ENCODE assay signal across 10 cellular contexts in the genomic region with DNA sequence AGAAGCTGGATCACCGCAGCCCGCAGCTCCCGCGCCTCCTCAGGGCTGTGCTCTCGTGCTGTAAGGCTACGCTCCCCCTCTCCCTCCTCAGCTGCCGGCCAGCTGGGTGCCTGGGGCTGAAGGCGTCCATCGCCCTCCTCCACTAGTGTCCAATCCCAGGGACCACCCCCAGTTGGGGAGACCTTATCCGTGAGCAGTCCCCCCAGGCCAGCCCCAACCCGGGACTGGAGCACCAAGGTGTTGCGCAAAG. TPM values are rescaled to one million over a fixed set of nuclear protein-coding genes. Genes with fewer than 3 reads are reported as not detected.
DNase-seq lines count a peak whose midpoint lies in the region; ATAC-seq, FAIRE-seq and TF ChIP-seq lines count a peak whose summit lies in the region.
"Had no signal": no experiment of that assay in that cellular context is flagged by ENCODE, and none has a peak within 500 bp of the region (broad histone marks: within the 10 kb centered on the region; RNA-seq: fewer than 3 reads in every experiment).

No MANE protein-coding gene starts in this region.

- TF ChIP-seq CTCF in endothelial cell of umbilical vein (IDR thresholded peaks at IDR 0.05; ENCODE audit: extremely low read depth in 1 of 2, insufficient read depth in 1 of 2, low read depth in 1 of 2, low read length in 2 of 2) (no peak), osteocyte (IDR thresholded peaks at IDR 0.05) (no peak)

- DNase-seq in CD4-positive, CD25-positive, alpha-beta regulatory T cell, result no peak
- no peak for DNase-seq in NT2/D1 (ENCODE audit: low read depth, low spot score)
- no peak for DNase-seq in endothelial cell of umbilical vein (ENCODE audit: low read depth, low spot score)
- DNase-seq in osteocyte (ENCODE audit: extremely low spot score, unreplicated experiment), result no peak
- no peak for DNase-seq in NCI-H82 (lab: John Stamatoyannopoulos, UW)
- DNase-seq in HCEC 1CT, result no peak
- DNase-seq in HT-29 (ENCODE audit: low spot score), result no peak

- H3K4me3 ChIP-seq in CD4-positive, CD25-positive, alpha-beta regulatory T cell (ENCODE audit: low read depth, low read length), result no peak overlapping the region
- H3K4me3 ChIP-seq in NT2/D1 (ENCODE audit: insufficient read length, low read depth) (peak overlapping the region; percentile 93), endothelial cell of umbilical vein (replicated peaks in 1 of 3; ENCODE audit: insufficient read depth in 1 of 3, low read depth in 1 of 3, low read length in 3 of 3) (peak overlapping the region in 2 of 3 experiments; percentile 49 to 55)

- no peak overlapping the region for H2AFZ ChIP-seq in endothelial cell of umbilical vein (ENCODE audit: low read depth, low read length)

- H3K4me1 ChIP-seq in CD4-positive, CD25-positive, alpha-beta regulatory T cell (ENCODE audit: control insufficient read depth, insufficient read depth, low read length, poor library complexity, severe bottlenecking), result peaks cover 26% of the 10 kb centered on the region
- H3K4me1 ChIP-seq in NT2/D1 (ENCODE audit: insufficient read depth, insufficient read length) (peaks cover 13% of the 10 kb centered on the region), endothelial cell of umbilical vein (ENCODE audit: control insufficient read depth, extremely low read depth, insufficient read depth, low read length) (peaks cover 5% of the 10 kb centered on the region)

- no peaks in the 10 kb centered on the region for H3K9me3 Mint-ChIP-seq in CD4-positive, CD25-positive, alpha-beta regulatory T cell
- H3K9me3 Mint-ChIP-seq in osteocyte (ENCODE audit: unreplicated experiment), result no peaks in the 10 kb centered on the region

- H3K27ac Mint-ChIP-seq in CD4-positive, CD25-positive, alpha-beta regulatory T cell, result no peak overlapping the region
- H3K27ac Mint-ChIP-seq in osteocyte (ENCODE audit: unreplicated experiment), result no peak overlapping the region

- H3K4me2 ChIP-seq in endothelial cell of umbilical vein (ENCODE audit: insufficient read depth, low read length), result peak overlapping the region; percentile 66

- peaks cover 0 to 35% (median 8%) of the 10 kb centered on the region in 4 donors for H3K4me1 Mint-ChIP-seq in CD4-positive, CD25-positive, alpha-beta regulatory T cell
- H3K4me1 Mint-ChIP-seq in osteocyte (ENCODE audit: unreplicated experiment), result peaks cover 11% of the 10 kb centered on the region

- H3K36me3 Mint-ChIP-seq in CD4-positive, CD25-positive, alpha-beta regulatory T cell, result peaks cover 4% of the 10 kb centered on the region
- H3K36me3 Mint-ChIP-seq in osteocyte (ENCODE audit: unreplicated experiment), result peaks cover 9% of the 10 kb centered on the region

- H3K79me2 ChIP-seq in endothelial cell of umbilical vein (ENCODE audit: control insufficient read depth, insufficient read depth, low read length), result peaks cover 24% of the 10 kb centered on the region

- H3K4me3 Mint-ChIP-seq in CD4-positive, CD25-positive, alpha-beta regulatory T cell, result peak overlapping the region in 3 of 4 donors; percentile 78 to 91 (median 86)
- peak overlapping the region; percentile 87 for H3K4me3 Mint-ChIP-seq in osteocyte (ENCODE audit: unreplicated experiment)

- no peak for TF ChIP-seq POLR2A in endothelial cell of umbilical vein (IDR thresholded peaks at IDR 0.05; ENCODE audit: low read depth, low read length)

- no peaks in the 10 kb centered on the region for H3K27me3 ChIP-seq in CD4-positive, CD25-positive, alpha-beta regulatory T cell (ENCODE audit: control insufficient read depth, insufficient read depth, low read length)
- H3K27me3 ChIP-seq in NT2/D1 (ENCODE audit: insufficient read depth, insufficient read length) (peaks cover 27% of the 10 kb centered on the region), endothelial cell of umbilical vein (ENCODE audit: control insufficient read depth in 2 of 2, insufficient read depth in 2 of 2, low read length in 2 of 2) (peaks cover 0 to 2% of the 10 kb centered on the region in 2 experiments)
- H3K27me3 ChIP-seq: adrenal gland had no signal

- H4K20me1 ChIP-seq in endothelial cell of umbilical vein (replicated peaks; ENCODE audit: control insufficient read depth, extremely low read depth, insufficient read depth, low read length), result no peaks in the 10 kb centered on the region

- dilution Hi-C loops in endothelial cell of umbilical vein (cut with MboI; ENCODE audit: extremely low pct_ligation_motif_present, low sequenced_read_pairs), result no loop called here

- no peaks in the 10 kb centered on the region for H3K9me1 ChIP-seq in endothelial cell of umbilical vein (replicated peaks; ENCODE audit: control insufficient read depth, extremely low read depth, insufficient read depth, low read length)

- H3K9me3 ChIP-seq in CD4-positive, CD25-positive, alpha-beta regulatory T cell (ENCODE audit: control insufficient read depth in 2 of 2, low read length in 2 of 2), result no peaks in the 10 kb centered on the region
- H3K9me3 ChIP-seq in NT2/D1 (ENCODE audit: insufficient read depth, low read length) (peaks cover 18% of the 10 kb centered on the region; the same call in 1 of the 2 replicates), endothelial cell of umbilical vein (replicated peaks; ENCODE audit: control insufficient read depth, insufficient read depth, low read length) (no peaks in the 10 kb centered on the region)
- H3K9me3 ChIP-seq: adrenal gland had no signal

- H3K9ac ChIP-seq in NT2/D1 (ENCODE audit: insufficient read length, low read depth) (peak overlapping the region; percentile 95), endothelial cell of umbilical vein (replicated peaks; ENCODE audit: extremely low read depth, insufficient read depth, low read length) (peak overlapping the region; percentile 21)

- no peak for FAIRE-seq in endothelial cell of umbilical vein (lab: Jason Lieb, UNC)

- POLR2A ChIA-PET in endothelial cell of umbilical vein (lab: Charles Lee), result interaction anchor here (0.8 to 1.2 kb wide), 2 partner anchors 67 to 80 kb away, joined by 4 to 5 read pairs; a partner anchor contains a TSS

- peaks cover 11% of the 10 kb centered on the region for H3K36me3 ChIP-seq in CD4-positive, CD25-positive, alpha-beta regulatory T cell (ENCODE audit: control insufficient read depth, insufficient read depth, low read length)
- H3K36me3 ChIP-seq in NT2/D1 (ENCODE audit: insufficient read depth, insufficient read length, low read length) (peaks cover 43% of the 10 kb centered on the region), endothelial cell of umbilical vein (ENCODE audit: control insufficient read depth in 2 of 2, extremely low read depth in 1 of 2, insufficient read depth in 2 of 2, low read length in 2 of 2) (peaks cover 12 to 14% of the 10 kb centered on the region in 2 experiments)

- no peak overlapping the region for H3K27ac ChIP-seq in CD4-positive, CD25-positive, alpha-beta regulatory T cell (ENCODE audit: insufficient read depth, low read length, poor library complexity, severe bottlenecking)
- H3K27ac ChIP-seq in endothelial cell of umbilical vein (ENCODE audit: insufficient read depth, low read depth, low read length), result no peak overlapping the region

- H3K27me3 Mint-ChIP-seq in CD4-positive, CD25-positive, alpha-beta regulatory T cell, result peaks cover 6% of the 10 kb centered on the region
- peaks cover 8% of the 10 kb centered on the region for H3K27me3 Mint-ChIP-seq in osteocyte (ENCODE audit: unreplicated experiment)

- intact Hi-C loops in endothelial cell of umbilical vein (cut with micrococcal nuclease), result no loop called here

- ATAC-seq in CD4-positive, CD25-positive, alpha-beta regulatory T cell (ENCODE audit: low read depth in 2 of 2), result no peak
- no peak for ATAC-seq in GM18517 (IDR thresholded peaks at IDR 0.05; ENCODE audit: unreplicated experiment)

- no TSS peak for BruUV-seq in endothelial cell of umbilical vein (replicated peaks; lab: Mats Ljungman, UMichigan)

- CTCF ChIA-PET in endothelial cell of umbilical vein (lab: Charles Lee), result interaction anchor here (0.6 to 4.1 kb wide), 52 partner anchors 9 to 353 kb away, joined by 3 to 109 read pairs (median 7); a partner anchor contains a TSS

RNA-seq across cellular contexts. Expression of a gene that starts 1.2 kb away (rescaled TPM):
- 16.8 TPM for total RNA-seq in CD4-positive, CD25-positive, alpha-beta regulatory T cell
- 10 to 100 TPM in 1 of 4 donors, 1 to 10 TPM in 3; 7.6 to 10.8 (median 9.5) TPM for polyA plus RNA-seq in CD4-positive, CD25-positive, alpha-beta regulatory T cell
- total RNA-seq in endothelial cell of umbilical vein (15.3 and 15.5 TPM in 2 replicates), osteocyte (19.0 and 21.0 TPM in 2 replicates)
- polyA plus RNA-seq in endothelial cell of umbilical vein, result 9.2 and 13.0 TPM in 2 replicates
- 5.2 and 7.3 TPM in 2 replicates for polyA plus RNA-seq in endothelial cell of umbilical vein (2011; cell fraction: cytosol; rRNA removed)
- polyA plus RNA-seq in endothelial cell of umbilical vein (2011; cell fraction: nucleus; rRNA removed), result 7.8 and 8.5 TPM in 2 replicates
- polyA plus RNA-seq in endothelial cell of umbilical vein (2012), result 7.0 and 9.4 TPM in 2 replicates
- 10.6 and 11.9 TPM in 2 replicates for polyA minus RNA-seq in endothelial cell of umbilical vein
- polyA minus RNA-seq in endothelial cell of umbilical vein (2011; cell fraction: cytosol; rRNA and poly(A)+ RNA removed), result 22.0 TPM
- 7.5 and 7.9 TPM in 2 replicates for polyA minus RNA-seq in endothelial cell of umbilical vein (2011; cell fraction: nucleus; rRNA and poly(A)+ RNA removed)
- total RNA-seq in HT-29 (2014; rRNA removed; shearing (Covaris generic)), result 18.2 and 20.2 TPM in 2 replicates

RNA-seq across cellular contexts. Expression of a gene that starts 7.3 kb away (rescaled TPM):
- not detected for total RNA-seq in CD4-positive, CD25-positive, alpha-beta regulatory T cell
- polyA plus RNA-seq in CD4-positive, CD25-positive, alpha-beta regulatory T cell, result not detected
- total RNA-seq in endothelial cell of umbilical vein (not detected in 2 replicates), osteocyte (not detected in 2 replicates)
- not detected in 2 replicates for polyA plus RNA-seq in endothelial cell of umbilical vein
- polyA plus RNA-seq in endothelial cell of umbilical vein (2011; cell fraction: cytosol; rRNA removed), result not detected in 2 replicates
- polyA plus RNA-seq in endothelial cell of umbilical vein (2011; cell fraction: nucleus; rRNA removed), result not detected in 2 replicates
- not detected in 2 replicates for polyA plus RNA-seq in endothelial cell of umbilical vein (2012)
- polyA minus RNA-seq in endothelial cell of umbilical vein, result not detected in 2 replicates
- not detected for polyA minus RNA-seq in endothelial cell of umbilical vein (2011; cell fraction: cytosol; rRNA and poly(A)+ RNA removed)
- polyA minus RNA-seq in endothelial cell of umbilical vein (2011; cell fraction: nucleus; rRNA and poly(A)+ RNA removed), result not detected in 2 replicates
- 42.2 and 42.8 TPM in 2 replicates for total RNA-seq in HT-29 (2014; rRNA removed; shearing (Covaris generic))
- total RNA-seq: adrenal gland, M059J had no signal

RNA-seq across cellular contexts. Expression of a gene that starts 54.2 kb away (rescaled TPM):
- 0.44 TPM for total RNA-seq in CD4-positive, CD25-positive, alpha-beta regulatory T cell
- 1 to 10 TPM in 1 of 4 donors, under 1 TPM in 3; 0.32 to 1.3 (median 0.48) TPM for polyA plus RNA-seq in CD4-positive, CD25-positive, alpha-beta regulatory T cell
- total RNA-seq in endothelial cell of umbilical vein (1.0 TPM in 1 of 2 replicates, not detected in the other), osteocyte (4.0 and 4.1 TPM in 2 replicates)
- 0.19 and 0.29 TPM in 2 replicates for polyA plus RNA-seq in endothelial cell of umbilical vein
- 0.05 and 0.13 TPM in 2 replicates for polyA plus RNA-seq in endothelial cell of umbilical vein (2011; cell fraction: cytosol; rRNA removed)
- 1.3 and 1.9 TPM in 2 replicates for polyA plus RNA-seq in endothelial cell of umbilical vein (2011; cell fraction: nucleus; rRNA removed)
- polyA plus RNA-seq in endothelial cell of umbilical vein (2012), result 1.6 and 2.5 TPM in 2 replicates
- 0.17 and 0.66 TPM in 2 replicates for polyA minus RNA-seq in endothelial cell of umbilical vein
- polyA minus RNA-seq in endothelial cell of umbilical vein (2011; cell fraction: cytosol; rRNA and poly(A)+ RNA removed), result not detected
- 0.14 and 0.67 TPM in 2 replicates for polyA minus RNA-seq in endothelial cell of umbilical vein (2011; cell fraction: nucleus; rRNA and poly(A)+ RNA removed)
- not detected in 2 replicates for total RNA-seq in HT-29 (2014; rRNA removed; shearing (Covaris generic))
- total RNA-seq: M059J had no signal

RNA-seq across cellular contexts. Expression of a gene that starts 59.0 kb away (rescaled TPM):
- total RNA-seq in CD4-positive, CD25-positive, alpha-beta regulatory T cell, result 28.3 TPM
- 10 to 100 TPM; 60.6 to 83.8 (median 72.6) TPM for polyA plus RNA-seq in CD4-positive, CD25-positive, alpha-beta regulatory T cell
- total RNA-seq in endothelial cell of umbilical vein (46.4 and 62.0 TPM in 2 replicates), osteocyte (54.2 and 55.6 TPM in 2 replicates)
- 110 and 113 TPM in 2 replicates for polyA plus RNA-seq in endothelial cell of umbilical vein
- 57.1 and 72.8 TPM in 2 replicates for polyA plus RNA-seq in endothelial cell of umbilical vein (2011; cell fraction: cytosol; rRNA removed)
- 51.1 and 56.5 TPM in 2 replicates for polyA plus RNA-seq in endothelial cell of umbilical vein (2011; cell fraction: nucleus; rRNA removed)
- 34.9 and 40.6 TPM in 2 replicates for polyA plus RNA-seq in endothelial cell of umbilical vein (2012)
- polyA minus RNA-seq in endothelial cell of umbilical vein, result 11.2 and 12.8 TPM in 2 replicates
- 66.3 TPM for polyA minus RNA-seq in endothelial cell of umbilical vein (2011; cell fraction: cytosol; rRNA and poly(A)+ RNA removed)
- 12.2 and 13.6 TPM in 2 replicates for polyA minus RNA-seq in endothelial cell of umbilical vein (2011; cell fraction: nucleus; rRNA and poly(A)+ RNA removed)
- 47.3 and 71.2 TPM in 2 replicates for total RNA-seq in HT-29 (2014; rRNA removed; shearing (Covaris generic))

Comparison
In these comparisons a context has a peak if more than half of its experiments do, and no peak if none do; other contexts are left out.
1. RNA of a gene that starts 7.3 kb away (total RNA-seq): 42.2 to 42.8 TPM in HT-29; not detected in osteocyte, not detected in CD4-positive, CD25-positive, alpha-beta regulatory T cell (single experiment) and not detected in endothelial cell of umbilical vein; every median in the first group is over 10 times any median in the second.